In genomic region chr11:2368851-2369180, GRCh38 we compare ENCODE assay signal across 21 cellular contexts.
"Had no signal": no experiment of that assay in that cellular context is flagged by ENCODE, and none has a peak within 500 bp of the region (broad histone marks: within the 10 kb centered on the region; RNA-seq: fewer than 3 reads in every experiment).

No MANE protein-coding gene starts in this region.

- H3K27me3 ChIP-seq: SJCRH30 had no signal

- FAIRE-seq: HTR-8/SVneo had no signal

- H3K4me1 ChIP-seq: SJCRH30 had no signal

- ATAC-seq: Right ventricle myocardium inferior, SK-N-SH treated with all-trans-retinoic acid at 6 μM for 48 hours had no signal

- H3K36me3 ChIP-seq: SJCRH30 had no signal

- DNase-seq: KBM-7, NCI-H1092, NCI-H1105 treated with DMSO at 0.1 percent for 48 hours, NCI-H1417 treated with DMSO at 0.1 percent for 48 hours, NCI-H187, NCI-H2029, NCI-H2081 treated with DMSO at 0.1 percent for 48 hours, NCI-H2171, NCI-H226, NCI-H446, NCI-H510A, NCI-H524 treated with DMSO at 0.1 percent for 48 hours, NCI-H69, NCI-H774, SHP77 treated with DMSO at 0.1 percent for 48 hours, SJCRH30, T-helper 1 cell had no signal

- H3K4me3 ChIP-seq: SJCRH30 had no signal

- H3K9me3 ChIP-seq: SJCRH30 had no signal

- H3K27ac ChIP-seq: HL-60, SJCRH30 had no signal
